Comparison of ENCODE assay signal across 1 cellular context in genomic region chr6:291697-292505, GRCh38.
A peak's percentile ranks its signal among the peaks of the same experiment; 100 is the strongest.
TF ChIP-seq lines count a peak whose summit lies in the region.

A gene with protein sequence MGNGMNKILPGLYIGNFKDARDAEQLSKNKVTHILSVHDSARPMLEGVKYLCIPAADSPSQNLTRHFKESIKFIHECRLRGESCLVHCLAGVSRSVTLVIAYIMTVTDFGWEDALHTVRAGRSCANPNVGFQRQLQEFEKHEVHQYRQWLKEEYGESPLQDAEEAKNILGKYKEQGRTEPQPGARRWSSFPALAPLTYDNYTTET (plus strand): TSS chr6:292487. CDS start chr6:292540, 53 bp downstream.

TF ChIP-seq in HepG2, 621 proteins besides CTCF, POLR2A, EP300 and RAD21 (continued from another document and continues in another):
- TF ChIP-seq, protein P1, sequence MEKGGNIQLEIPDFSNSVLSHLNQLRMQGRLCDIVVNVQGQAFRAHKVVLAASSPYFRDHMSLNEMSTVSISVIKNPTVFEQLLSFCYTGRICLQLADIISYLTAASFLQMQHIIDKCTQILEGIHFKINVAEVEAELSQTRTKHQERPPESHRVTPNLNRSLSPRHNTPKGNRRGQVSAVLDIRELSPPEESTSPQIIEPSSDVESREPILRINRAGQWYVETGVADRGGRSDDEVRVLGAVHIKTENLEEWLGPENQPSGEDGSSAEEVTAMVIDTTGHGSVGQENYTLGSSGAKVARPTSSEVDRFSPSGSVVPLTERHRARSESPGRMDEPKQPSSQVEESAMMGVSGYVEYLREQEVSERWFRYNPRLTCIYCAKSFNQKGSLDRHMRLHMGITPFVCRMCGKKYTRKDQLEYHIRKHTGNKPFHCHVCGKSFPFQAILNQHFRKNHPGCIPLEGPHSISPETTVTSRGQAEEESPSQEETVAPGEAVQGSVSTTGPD (CRISPR knock-in tag; IDR thresholded peaks at IDR 0.05), result no peak
- TF ChIP-seq SETDB1 (CRISPR knock-in tag; IDR thresholded peaks at IDR 0.05; ENCODE audit: borderline replicate concordance) (0 out of 2 replicates have a peak, but pooled peaks have one; percentile 26), ZNF335 (CRISPR knock-in tag; IDR thresholded peaks at IDR 0.05) (no peak), CENPT (CRISPR knock-in tag; IDR thresholded peaks at IDR 0.05; ENCODE audit: low read depth) (no peak), THRA (CRISPR knock-in tag; IDR thresholded peaks at IDR 0.05; ENCODE audit: borderline replicate concordance) (peak; percentile 58; the same call in 1 of the 2 replicates), ELF4 (CRISPR knock-in tag; IDR thresholded peaks at IDR 0.05; ENCODE audit: borderline replicate concordance) (no peak), SOX13 (IDR thresholded peaks at IDR 0.05) (peak; percentile 26; the same call in 1 of the 2 replicates), SOX13 (CRISPR knock-in tag; conservative IDR thresholded peaks at IDR 0.05 in 1 of 2, IDR thresholded peaks at IDR 0.05 in 1 of 2) (peak in 1 of 2 experiments; percentile 33; a peak in 1 of 4 replicates), FOXK2 (IDR thresholded peaks at IDR 0.05) (0 out of 2 replicates have a peak, but pooled peaks have one; percentile 45), ELK4 (CRISPR knock-in tag; IDR thresholded peaks at IDR 0.05; ENCODE audit: borderline replicate concordance) (no peak), ZNF451 (CRISPR knock-in tag; IDR thresholded peaks at IDR 0.05) (peak; percentile 82; the same call in 1 of the 2 replicates), ZNF432 (CRISPR knock-in tag; IDR thresholded peaks at IDR 0.05; ENCODE audit: borderline replicate concordance) (no peak), DRAP1 (CRISPR knock-in tag; IDR thresholded peaks at IDR 0.05) (no peak; the same call in 1 of the 2 replicates), ZNF557 (CRISPR knock-in tag; IDR thresholded peaks at IDR 0.05) (no peak), ZNF597 (CRISPR knock-in tag; IDR thresholded peaks at IDR 0.05) (no peak), ZNF781 (CRISPR knock-in tag; IDR thresholded peaks at IDR 0.05; ENCODE audit: borderline replicate concordance, not compliant biosample characterization) (no peak), TGIF2 (CRISPR knock-in tag; IDR thresholded peaks at IDR 0.05) (no peak), ZNF878 (CRISPR knock-in tag; IDR thresholded peaks at IDR 0.05) (no peak), PLRG1 (conservative IDR thresholded peaks at IDR 0.05) (no peak), ZNF746 (CRISPR knock-in tag; IDR thresholded peaks at IDR 0.05) (no peak), FIP1L1 (IDR thresholded peaks at IDR 0.05; ENCODE audit: borderline replicate concordance, insufficient read depth, low read depth, low read length) (no peak), ZNF713 (CRISPR knock-in tag; IDR thresholded peaks at IDR 0.05) (no peak), ZNF101 (CRISPR knock-in tag; IDR thresholded peaks at IDR 0.05; ENCODE audit: borderline replicate concordance, low read depth) (no peak), POLR2G (IDR thresholded peaks at IDR 0.05; ENCODE audit: low read depth, low read length) (peak; percentile 91), MZF1 (CRISPR knock-in tag; IDR thresholded peaks at IDR 0.05; ENCODE audit: borderline replicate concordance) (no peak), MIXL1 (CRISPR knock-in tag; IDR thresholded peaks at IDR 0.05) (no peak), ZNF10 (CRISPR knock-in tag; IDR thresholded peaks at IDR 0.05; ENCODE audit: borderline replicate concordance, low read depth) (no peak), RFX1 (IDR thresholded peaks at IDR 0.05) (no peak), NFE2L1 (CRISPR knock-in tag; IDR thresholded peaks at IDR 0.05; ENCODE audit: borderline replicate concordance) (no peak), ZNF460 (CRISPR knock-in tag; IDR thresholded peaks at IDR 0.05; ENCODE audit: borderline replicate concordance) (no peak), NFYC (CRISPR knock-in tag; IDR thresholded peaks at IDR 0.05) (no peak), CCAR2 (optimal IDR thresholded peaks at IDR 0.05; ENCODE audit: low read depth, low read length) (no peak), PPARG (CRISPR knock-in tag; conservative IDR thresholded peaks at IDR 0.05) (no peak), FOXJ3 (CRISPR knock-in tag; IDR thresholded peaks at IDR 0.05; ENCODE audit: borderline replicate concordance) (no peak)
- TF ChIP-seq, protein P2, sequence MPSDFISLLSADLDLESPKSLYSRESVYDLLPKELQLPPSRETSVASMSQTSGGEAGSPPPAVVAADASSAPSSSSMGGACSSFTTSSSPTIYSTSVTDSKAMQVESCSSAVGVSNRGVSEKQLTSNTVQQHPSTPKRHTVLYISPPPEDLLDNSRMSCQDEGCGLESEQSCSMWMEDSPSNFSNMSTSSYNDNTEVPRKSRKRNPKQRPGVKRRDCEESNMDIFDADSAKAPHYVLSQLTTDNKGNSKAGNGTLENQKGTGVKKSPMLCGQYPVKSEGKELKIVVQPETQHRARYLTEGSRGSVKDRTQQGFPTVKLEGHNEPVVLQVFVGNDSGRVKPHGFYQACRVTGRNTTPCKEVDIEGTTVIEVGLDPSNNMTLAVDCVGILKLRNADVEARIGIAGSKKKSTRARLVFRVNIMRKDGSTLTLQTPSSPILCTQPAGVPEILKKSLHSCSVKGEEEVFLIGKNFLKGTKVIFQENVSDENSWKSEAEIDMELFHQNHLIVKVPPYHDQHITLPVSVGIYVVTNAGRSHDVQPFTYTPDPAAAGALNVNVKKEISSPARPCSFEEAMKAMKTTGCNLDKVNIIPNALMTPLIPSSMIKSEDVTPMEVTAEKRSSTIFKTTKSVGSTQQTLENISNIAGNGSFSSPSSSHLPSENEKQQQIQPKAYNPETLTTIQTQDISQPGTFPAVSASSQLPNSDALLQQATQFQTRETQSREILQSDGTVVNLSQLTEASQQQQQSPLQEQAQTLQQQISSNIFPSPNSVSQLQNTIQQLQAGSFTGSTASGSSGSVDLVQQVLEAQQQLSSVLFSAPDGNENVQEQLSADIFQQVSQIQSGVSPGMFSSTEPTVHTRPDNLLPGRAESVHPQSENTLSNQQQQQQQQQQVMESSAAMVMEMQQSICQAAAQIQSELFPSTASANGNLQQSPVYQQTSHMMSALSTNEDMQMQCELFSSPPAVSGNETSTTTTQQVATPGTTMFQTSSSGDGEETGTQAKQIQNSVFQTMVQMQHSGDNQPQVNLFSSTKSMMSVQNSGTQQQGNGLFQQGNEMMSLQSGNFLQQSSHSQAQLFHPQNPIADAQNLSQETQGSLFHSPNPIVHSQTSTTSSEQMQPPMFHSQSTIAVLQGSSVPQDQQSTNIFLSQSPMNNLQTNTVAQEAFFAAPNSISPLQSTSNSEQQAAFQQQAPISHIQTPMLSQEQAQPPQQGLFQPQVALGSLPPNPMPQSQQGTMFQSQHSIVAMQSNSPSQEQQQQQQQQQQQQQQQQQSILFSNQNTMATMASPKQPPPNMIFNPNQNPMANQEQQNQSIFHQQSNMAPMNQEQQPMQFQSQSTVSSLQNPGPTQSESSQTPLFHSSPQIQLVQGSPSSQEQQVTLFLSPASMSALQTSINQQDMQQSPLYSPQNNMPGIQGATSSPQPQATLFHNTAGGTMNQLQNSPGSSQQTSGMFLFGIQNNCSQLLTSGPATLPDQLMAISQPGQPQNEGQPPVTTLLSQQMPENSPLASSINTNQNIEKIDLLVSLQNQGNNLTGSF (CRISPR knock-in tag; IDR thresholded peaks at IDR 0.05), result peak; percentile 14; the same call in 1 of the 2 replicates
- TF ChIP-seq, protein P3, sequence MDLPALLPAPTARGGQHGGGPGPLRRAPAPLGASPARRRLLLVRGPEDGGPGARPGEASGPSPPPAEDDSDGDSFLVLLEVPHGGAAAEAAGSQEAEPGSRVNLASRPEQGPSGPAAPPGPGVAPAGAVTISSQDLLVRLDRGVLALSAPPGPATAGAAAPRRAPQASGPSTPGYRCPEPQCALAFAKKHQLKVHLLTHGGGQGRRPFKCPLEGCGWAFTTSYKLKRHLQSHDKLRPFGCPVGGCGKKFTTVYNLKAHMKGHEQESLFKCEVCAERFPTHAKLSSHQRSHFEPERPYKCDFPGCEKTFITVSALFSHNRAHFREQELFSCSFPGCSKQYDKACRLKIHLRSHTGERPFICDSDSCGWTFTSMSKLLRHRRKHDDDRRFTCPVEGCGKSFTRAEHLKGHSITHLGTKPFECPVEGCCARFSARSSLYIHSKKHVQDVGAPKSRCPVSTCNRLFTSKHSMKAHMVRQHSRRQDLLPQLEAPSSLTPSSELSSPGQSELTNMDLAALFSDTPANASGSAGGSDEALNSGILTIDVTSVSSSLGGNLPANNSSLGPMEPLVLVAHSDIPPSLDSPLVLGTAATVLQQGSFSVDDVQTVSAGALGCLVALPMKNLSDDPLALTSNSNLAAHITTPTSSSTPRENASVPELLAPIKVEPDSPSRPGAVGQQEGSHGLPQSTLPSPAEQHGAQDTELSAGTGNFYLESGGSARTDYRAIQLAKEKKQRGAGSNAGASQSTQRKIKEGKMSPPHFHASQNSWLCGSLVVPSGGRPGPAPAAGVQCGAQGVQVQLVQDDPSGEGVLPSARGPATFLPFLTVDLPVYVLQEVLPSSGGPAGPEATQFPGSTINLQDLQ (CRISPR knock-in tag; IDR thresholded peaks at IDR 0.05), result no peak
- TF ChIP-seq, protein P4, sequence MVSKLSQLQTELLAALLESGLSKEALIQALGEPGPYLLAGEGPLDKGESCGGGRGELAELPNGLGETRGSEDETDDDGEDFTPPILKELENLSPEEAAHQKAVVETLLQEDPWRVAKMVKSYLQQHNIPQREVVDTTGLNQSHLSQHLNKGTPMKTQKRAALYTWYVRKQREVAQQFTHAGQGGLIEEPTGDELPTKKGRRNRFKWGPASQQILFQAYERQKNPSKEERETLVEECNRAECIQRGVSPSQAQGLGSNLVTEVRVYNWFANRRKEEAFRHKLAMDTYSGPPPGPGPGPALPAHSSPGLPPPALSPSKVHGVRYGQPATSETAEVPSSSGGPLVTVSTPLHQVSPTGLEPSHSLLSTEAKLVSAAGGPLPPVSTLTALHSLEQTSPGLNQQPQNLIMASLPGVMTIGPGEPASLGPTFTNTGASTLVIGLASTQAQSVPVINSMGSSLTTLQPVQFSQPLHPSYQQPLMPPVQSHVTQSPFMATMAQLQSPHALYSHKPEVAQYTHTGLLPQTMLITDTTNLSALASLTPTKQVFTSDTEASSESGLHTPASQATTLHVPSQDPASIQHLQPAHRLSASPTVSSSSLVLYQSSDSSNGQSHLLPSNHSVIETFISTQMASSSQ (IDR thresholded peaks at IDR 0.05; ENCODE audit: low read depth), result no peak
- TF ChIP-seq, protein P4 (CRISPR knock-in tag; IDR thresholded peaks at IDR 0.05; ENCODE audit: borderline replicate concordance), result no peak; the same call in 1 of the 2 replicates
